8 cellular contexts compared by ENCODE assay signal in genomic region chr13:78657699-78658629, GRCh38. TPM values are rescaled to one million over a fixed set of nuclear protein-coding genes. Genes with fewer than 3 reads are reported as not detected.
DNase-seq lines count a peak whose midpoint lies in the region; ATAC-seq and TF ChIP-seq lines count a peak whose summit lies in the region.

No MANE protein-coding gene starts in this region.

- H3K9me3 ChIP-seq in SJCRH30 (replicated peaks) (0 out of 2 replicates have a peak, but pooled peaks cover 4% of the 10 kb centered on the region), neural cell (ENCODE audit: low read length) (no peaks in the 10 kb centered on the region)

- H3K27ac ChIP-seq in SJCRH30 (peak overlapping the region; percentile 91), epithelial cell of prostate (peak overlapping the region; percentile 58), neural cell (ENCODE audit: low read length) (peak overlapping the region; percentile 78)

- TF ChIP-seq EP300 in neural cell (conservative IDR thresholded peaks at IDR 0.05; ENCODE audit: poor library complexity, severe bottlenecking): no peak

- no peaks in the 10 kb centered on the region for H4K20me1 ChIP-seq in neural cell (ENCODE audit: insufficient read depth)

- no peak for TF ChIP-seq CTCF in neural cell (IDR thresholded peaks at IDR 0.05; ENCODE audit: poor library complexity, severe bottlenecking)

- H3K36me3 ChIP-seq in SJCRH30 (peaks cover 28% of the 10 kb centered on the region), neural cell (ENCODE audit: insufficient read depth, low read length) (no peaks in the 10 kb centered on the region)

- ATAC-seq in GM18499 (IDR thresholded peaks at IDR 0.05; ENCODE audit: insufficient read depth, unreplicated experiment): peak; percentile 28
- ATAC-seq in HG03097 (IDR thresholded peaks at IDR 0.05; ENCODE audit: low FRiP score, unreplicated experiment): peak; percentile 9
- ATAC-seq in GM21367 (IDR thresholded peaks at IDR 0.05; ENCODE audit: unreplicated experiment): no peak

- no peaks in the 10 kb centered on the region for H3F3A ChIP-seq in neural cell (ENCODE audit: insufficient read depth, low read length, poor library complexity, severe bottlenecking)

- H3K79me2 ChIP-seq in neural cell (replicated peaks; ENCODE audit: insufficient read depth, low read length): peaks cover 49% of the 10 kb centered on the region

- TF ChIP-seq RAD21 in neural cell (conservative IDR thresholded peaks at IDR 0.05): no peak

- no peaks in the 10 kb centered on the region for H3K9me2 ChIP-seq in neural cell (ENCODE audit: insufficient read depth, low read length)

- DNase-seq in A172 (ENCODE audit: low spot score) (peak; percentile 17), SJCRH30 (peak in 1 of 2 experiments; percentile 49), epithelial cell of prostate (ENCODE audit: low read depth, low spot score) (no peak), GM19240 (ENCODE audit: insufficient read length, low spot score) (no peak)

- H2AFZ ChIP-seq in neural cell (ENCODE audit: low read depth, low read length): peak overlapping the region; percentile 86

- H3K4me3 ChIP-seq in SJCRH30 (peak overlapping the region; percentile 74), neural cell (ENCODE audit: low read length) (peak overlapping the region; percentile 93)

- peak overlapping the region; percentile 81 for H3K9ac ChIP-seq in neural cell (ENCODE audit: low read length)

- H3K4me1 ChIP-seq in SJCRH30: peaks cover 4% of the 10 kb centered on the region; the same call in 1 of the 2 replicates

- no peaks in the 10 kb centered on the region for H3K27me3 ChIP-seq in SJCRH30
- no peaks in the 10 kb centered on the region for H3K27me3 ChIP-seq in neural cell (ENCODE audit: insufficient read depth, low read depth, low read length)

- peak overlapping the region; percentile 98 for H3K4me2 ChIP-seq in neural cell (ENCODE audit: low read length)

TF ChIP-seq in neural cell, 6 proteins besides CTCF, POLR2A, EP300 and RAD21:
- TF ChIP-seq MXI1 (conservative IDR thresholded peaks at IDR 0.05; ENCODE audit: poor library complexity, severe bottlenecking) (no peak), EZH2 (IDR thresholded peaks at IDR 0.05; ENCODE audit: borderline replicate concordance, insufficient read depth, low read length, poor library complexity, severe bottlenecking) (no peak), TAF1 (IDR thresholded peaks at IDR 0.05; ENCODE audit: low read depth) (no peak), SMC3 (conservative IDR thresholded peaks at IDR 0.05; ENCODE audit: poor library complexity) (no peak), POLR2AphosphoS5 (IDR thresholded peaks at IDR 0.05) (no peak), REST (IDR thresholded peaks at IDR 0.05; ENCODE audit: borderline replicate concordance) (no peak)

RNA-seq across cellular contexts. Expression of gene OBI1, which starts 1.0 kb away (rescaled TPM):
- 18.3 and 23.2 TPM in 2 replicates for total RNA-seq in A172 (2014; rRNA removed; shearing (Covaris generic))
- 66.8 and 73.3 TPM in 2 replicates for total RNA-seq in SJCRH30 (2014; rRNA removed; shearing (Covaris generic))
- 40.1 and 40.9 TPM in 2 replicates for polyA plus RNA-seq in neural cell
- polyA minus RNA-seq in neural cell: 75.2 and 84.2 TPM in 2 replicates

RNA-seq across cellular contexts. Expression of gene POU4F1, which starts 54.6 kb away (rescaled TPM):
- total RNA-seq in A172 (2014; rRNA removed; shearing (Covaris generic)): not detected in 2 replicates
- total RNA-seq in SJCRH30 (2014; rRNA removed; shearing (Covaris generic)): 77.8 and 97.0 TPM in 2 replicates
- polyA plus RNA-seq in neural cell: not detected in 2 replicates
- not detected in 2 replicates for polyA minus RNA-seq in neural cell

Comparison
In these comparisons a context has a peak if more than half of its experiments do, and no peak if none do; other contexts are left out.
1. RNA of gene POU4F1, which starts 54.6 kb away (total RNA-seq): 77.8 to 97.0 TPM in SJCRH30; not detected in A172; every median in the first group is over 10 times any median in the second.
2. Peak in every context shown above with its lines, with median percentiles within 50 percentile points of each other: H3K27ac ChIP-seq.